In genomic region chr17:75405365-75406221, GRCh38 we compare ENCODE assay signal across 8 cellular contexts. TPM values are rescaled to one million over a fixed set of nuclear protein-coding genes. Genes with fewer than 3 reads are reported as not detected.
DNase-seq lines count a peak whose midpoint lies in the region; ATAC-seq and TF ChIP-seq lines count a peak whose summit lies in the region.

TSS of gene GRB2 (minus strand) at chr17:75405678. CDS start at chr17:75393628, 12,050 bp downstream.

- H3K27me3 ChIP-seq in H9 (ENCODE audit: insufficient read depth, low read length) (no peaks in the 10 kb centered on the region), MM.1S (replicated peaks; ENCODE audit: insufficient read depth, low read length) (no peaks in the 10 kb centered on the region)

- H4K91ac ChIP-seq in H9 (ENCODE audit: insufficient read length, low read depth, low read length) = no peak within 1 kb of the TSS

- TF ChIP-seq CTCF in H9 (conservative IDR thresholded peaks at IDR 0.05) = no peak
- TF ChIP-seq CTCF in MM.1S (IDR thresholded peaks at IDR 0.05; ENCODE audit: low read length) = no peak
- TF ChIP-seq CTCF in fibroblast of the aortic adventitia (IDR thresholded peaks at IDR 0.05; ENCODE audit: insufficient read depth, low read length) = no peak
- TF ChIP-seq CTCF in nephron (IDR thresholded peaks at IDR 0.05; ENCODE audit: unreplicated experiment in 3 of 3) = no peak

- H3K9me3 Mint-ChIP-seq in H9 (no peaks in the 10 kb centered on the region), nephron (no peaks in the 10 kb centered on the region)

- H4K20me1 ChIP-seq in H9 (ENCODE audit: control insufficient read depth, insufficient read depth, insufficient read length) = no peaks in the 10 kb centered on the region
- H4K20me1 ChIP-seq in MM.1S (ENCODE audit: insufficient read depth, low read length) = peaks cover 14% of the 10 kb centered on the region

- no peaks in the 10 kb centered on the region for H3K4me1 ChIP-seq in H9 (ENCODE audit: insufficient read depth, low read length)
- peaks cover 9% of the 10 kb centered on the region for H3K4me1 ChIP-seq in MM.1S (ENCODE audit: low read length)

- no peak within 1 kb of the TSS for H4K5ac ChIP-seq in H9 (ENCODE audit: insufficient read length, low read depth, low read length)

- no peak within 1 kb of the TSS for H2BK5ac ChIP-seq in H9 (ENCODE audit: insufficient read length, low read length)

- H3K18ac ChIP-seq in H9 (ENCODE audit: insufficient read length, low read depth, low read length) = no peak within 1 kb of the TSS

- H3F3A ChIP-seq in MM.1S (ENCODE audit: insufficient read depth, low read length) = peaks cover 25% of the 10 kb centered on the region

- H3K4me3 Mint-ChIP-seq in H9 = peak within 1 kb of the TSS; percentile 78 to 88
- H3K4me3 Mint-ChIP-seq in nephron = peak within 1 kb of the TSS; percentile 90 to 96 (median 94)

- H3K9me3 ChIP-seq in H9 (ENCODE audit: control insufficient read depth, low read depth, low read length) (no peaks in the 10 kb centered on the region), MM.1S (replicated peaks; ENCODE audit: insufficient read depth, low read length) (no peaks in the 10 kb centered on the region)

- H4K8ac ChIP-seq in H9 (replicated peaks; ENCODE audit: insufficient read length, low read depth, low read length) = no peak within 1 kb of the TSS

- H3K27me3 Mint-ChIP-seq in H9 (ENCODE audit: low read depth) (peaks cover 5% of the 10 kb centered on the region), nephron (ENCODE audit: low read depth) (peaks cover 13% of the 10 kb centered on the region)

- H3K23me2 ChIP-seq in H9 (ENCODE audit: insufficient read length, low read depth, low read length, poor library complexity, severe bottlenecking) = peaks cover 9% of the 10 kb centered on the region

- no peaks in the 10 kb centered on the region for H3K79me1 ChIP-seq in H9 (ENCODE audit: insufficient read depth, low read depth, low read length, poor library complexity, severe bottlenecking)

- peak within 1 kb of the TSS; percentile 94 for H3K4me3 ChIP-seq in MM.1S (ENCODE audit: low read length)
- peak within 1 kb of the TSS; percentile 78 for H3K4me3 ChIP-seq in fibroblast of the aortic adventitia (ENCODE audit: low read depth, low read length)

- H3K23ac ChIP-seq in H9 (ENCODE audit: insufficient read length, low read depth, low read length) = no peak within 1 kb of the TSS

- no peaks in the 10 kb centered on the region for H3K9me2 ChIP-seq in MM.1S (replicated peaks; ENCODE audit: insufficient read depth, low read length)

- H3K79me2 ChIP-seq in H9 (ENCODE audit: insufficient read depth, low read length) (peaks cover 17% of the 10 kb centered on the region; the same call in 1 of the 2 replicates), MM.1S (ENCODE audit: low read length) (peaks cover 49% of the 10 kb centered on the region)

- no peak within 1 kb of the TSS for H2BK12ac ChIP-seq in H9 (ENCODE audit: insufficient read length, low read depth, low read length)

- no peak within 1 kb of the TSS for H3K4ac ChIP-seq in H9 (ENCODE audit: low read depth, low read length)

- H3K27ac Mint-ChIP-seq in H9 (peak within 1 kb of the TSS; percentile 10 to 53 (median 33); a peak in 4 of 7 replicates), nephron (peak within 1 kb of the TSS; percentile 72 to 87 (median 86))

- no peak within 1 kb of the TSS for H2BK120ac ChIP-seq in H9 (ENCODE audit: low read depth, low read length, poor library complexity, severe bottlenecking)

- ATAC-seq in stimulated activated naive CD8-positive, alpha-beta T cell treated with anti-CD3 and anti-CD28 coated beads, Interleukin-15, Interleukin-2, amounts not matched to agents 100 U/mL and 50 U/mL, for 24 hours = peak; percentile 89

- H3K27ac ChIP-seq in H9 (ENCODE audit: insufficient read length, low read depth, low read length) (no peak within 1 kb of the TSS), MM.1S (ENCODE audit: low read length) (peak within 1 kb of the TSS; percentile 59; the same call in 1 of the 2 replicates)

- no peak within 1 kb of the TSS for H3K56ac ChIP-seq in H9 (ENCODE audit: insufficient read length, low read depth, low read length)

- no peak within 1 kb of the TSS for H3T11ph ChIP-seq in H9 (ENCODE audit: low read length)

- peak within 1 kb of the TSS; percentile 83 for H3K14ac ChIP-seq in H9 (ENCODE audit: insufficient read depth, low read length)

- H3K4me2 ChIP-seq in H9 (ENCODE audit: insufficient read depth, insufficient read length, low read length) (peak within 1 kb of the TSS; percentile 99), MM.1S (ENCODE audit: low read depth, low read length) (peak within 1 kb of the TSS; percentile 98)

- peak; percentile 96 for DNase-seq in EH (ENCODE audit: low read depth)
- peak; percentile 99 for DNase-seq in H9
- DNase-seq in MM.1S = peak; percentile 99
- peak; percentile 95 for DNase-seq in SHP77 treated with DMSO at 0.1 percent for 48 hours (lab: John Stamatoyannopoulos, UW)
- peak; percentile 100 for DNase-seq in activated effector memory CD4-positive, alpha-beta T cell treated with anti-CD3 and anti-CD28 coated beads, Interleukin-2, amount 50 U/mL, for 16 hours
- DNase-seq in fibroblast of the aortic adventitia (ENCODE audit: low read depth) = peak; percentile 94
- peak; percentile 100 for DNase-seq in stimulated activated naive CD8-positive, alpha-beta T cell treated with anti-CD3 and anti-CD28 coated beads, Interleukin-15, Interleukin-2, amounts not matched to agents 100 U/mL and 50 U/mL, for 24 hours

- peaks cover 14 to 20% of the 10 kb centered on the region in 2 experiments for H3K4me1 Mint-ChIP-seq in H9
- peaks cover 19% of the 10 kb centered on the region for H3K4me1 Mint-ChIP-seq in nephron

- no peaks in the 10 kb centered on the region for H3K36me3 ChIP-seq in MM.1S (replicated peaks; ENCODE audit: insufficient read depth, low read length)

- no peak within 1 kb of the TSS for H2AK5ac ChIP-seq in H9 (ENCODE audit: insufficient read length, low read length)

- peak within 1 kb of the TSS; percentile 94 for H2AFZ ChIP-seq in H9 (ENCODE audit: low read length)
- peak within 1 kb of the TSS; percentile 98 for H2AFZ ChIP-seq in MM.1S (ENCODE audit: low read length)

- peak within 1 kb of the TSS; percentile 75 for H3K9ac ChIP-seq in H9 (ENCODE audit: extremely low read depth, insufficient read length, low read length)
- peak within 1 kb of the TSS; percentile 94 for H3K9ac ChIP-seq in MM.1S (ENCODE audit: low read length)

- WGBS in H9 (ENCODE audit: extremely low coverage, insufficient read length, low lambda C conversion rate) = no CpG with 5 or more reads among the region's 74 CpGs

- H3K36me3 Mint-ChIP-seq in H9 (ENCODE audit: insufficient read depth in 1 of 3, low read depth in 3 of 3) = peaks cover 0 to 3% (median 2%) of the 10 kb centered on the region in 3 experiments; a peak in 3 of 7 replicates
- H3K36me3 Mint-ChIP-seq in nephron (ENCODE audit: low read depth) = peaks cover 3% of the 10 kb centered on the region

- H2BK15ac ChIP-seq in H9 (ENCODE audit: low read depth, low read length) = no peak within 1 kb of the TSS

- H2BK20ac ChIP-seq in H9 (ENCODE audit: low read depth, low read length, poor library complexity, severe bottlenecking) = no peak within 1 kb of the TSS

RNA-seq across cellular contexts. Expression of gene GRB2, which starts in this region (rescaled TPM):
- total RNA-seq in H9 (2021) = 87.7 and 91.7 TPM in 2 replicates
- total RNA-seq in fibroblast of the aortic adventitia (ENCODE audit: low replicate concordance) = 54.3 and 57.6 TPM in 2 replicates
